In the genomic region with DNA sequence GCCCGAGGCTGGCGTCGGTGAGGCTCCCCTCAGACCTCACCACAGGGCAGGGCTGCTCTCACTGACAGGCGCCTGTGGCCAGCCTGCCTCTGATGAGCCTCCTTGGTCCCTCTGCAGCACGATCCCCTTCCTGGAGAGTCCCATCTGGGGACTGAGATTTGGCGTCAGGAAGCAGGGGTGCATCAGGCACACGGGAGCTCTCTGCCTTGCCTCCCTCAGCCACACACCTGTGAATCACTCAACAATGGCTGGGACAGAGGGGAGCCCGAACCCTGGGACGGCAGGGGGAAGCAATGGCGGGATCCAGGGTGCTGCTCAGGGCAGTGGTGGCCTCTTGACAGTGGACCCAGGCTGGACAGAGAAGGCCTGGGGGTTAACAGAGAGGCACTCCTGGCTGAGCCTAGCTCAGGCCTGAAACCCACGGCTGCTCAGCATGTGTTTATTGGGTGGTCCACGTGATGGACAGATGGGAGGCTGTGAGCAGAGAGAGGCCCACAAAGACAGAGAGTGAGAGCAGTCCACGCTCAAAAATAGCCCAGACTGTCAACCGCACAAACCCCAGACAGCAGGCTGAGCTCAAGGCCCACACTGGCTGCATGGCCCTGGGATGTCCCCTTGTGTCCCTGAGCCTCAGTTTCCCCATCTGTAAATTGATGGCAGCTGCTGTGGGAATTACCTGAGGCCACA, we compare ENCODE assay signal across 33 cellular contexts. TPM values are rescaled to one million over a fixed set of nuclear protein-coding genes. Genes with fewer than 3 reads are reported as not detected.
"Had no signal": no experiment of that assay in that cellular context is flagged by ENCODE, and none has a peak within 500 bp of the region (broad histone marks: within the 10 kb centered on the region; RNA-seq: fewer than 3 reads in every experiment).

No MANE protein-coding gene starts in this region.

- H3K9me3 Mint-ChIP-seq: activated CD4-positive, alpha-beta memory T cell treated with anti-CD3 and anti-CD28 coated beads, Interleukin-2, amount 10 ng/mL, durations not matched to agents 7 days and 5 days; activated CD4-positive, alpha-beta T cell treated with anti-CD3 and anti-CD28 coated beads, Interleukin-2, amount 10 ng/mL, durations not matched to agents 7 days and 5 days; effector memory CD8-positive, alpha-beta T cell; memory B cell; stimulated activated naive B cell treated with anti-CD40 and anti-IgM and Interleukin-4, amounts not matched to agents 10 μg/mL and 1 μg/mL and 100 μg/mL, for 72 hours; T-helper 1 cell treated with Interleukin-12 subunit alpha and Interleukin-12 subunit beta and Interleukin-4 antibody, amounts not matched to agents 30 μg/mL and 1 μg/mL, for 36 hours had no signal

- H3K9me3 ChIP-seq: gastrocnemius medialis, psoas muscle, right atrium auricular region, thyroid gland had no signal

- H3K36me3 Mint-ChIP-seq: activated naive CD8-positive, alpha-beta T cell; memory B cell; stimulated activated naive B cell treated with anti-CD40 and anti-IgM and Interleukin-4, amounts not matched to agents 10 μg/mL and 1 μg/mL and 100 μg/mL, for 72 hours; WTC11 had no signal

- H3K4me1 Mint-ChIP-seq: activated CD4-positive, alpha-beta memory T cell treated with anti-CD3 and anti-CD28 coated beads, Interleukin-2, amount 10 ng/mL, durations not matched to agents 7 days and 5 days; activated CD4-positive, alpha-beta T cell treated with anti-CD3 and anti-CD28 coated beads, Interleukin-2, amount 10 ng/mL, durations not matched to agents 7 days and 5 days; brain; memory B cell; stimulated activated naive B cell treated with anti-CD40 and anti-IgM and Interleukin-4, amounts not matched to agents 10 μg/mL and 1 μg/mL and 100 μg/mL, for 72 hours had no signal

- H3K36me3 ChIP-seq: ascending aorta, cardiac muscle cell, gastrocnemius medialis, right atrium auricular region, stomach, thyroid gland had no signal

- ATAC-seq: activated T-cell treated with anti-CD3 and anti-CD28 coated beads, Interleukin-2, amount 50 U/mL, for 72 hours; effector memory CD8-positive, alpha-beta T cell; gastrocnemius medialis; left colon; psoas muscle; stimulated activated naive B cell treated with anti-CD40 and anti-IgM and Interleukin-4, amounts not matched to agents 10 μg/mL and 1 μg/mL and 100 μg/mL, for 72 hours; WTC11 had no signal

- DNase-seq: activated CD4-positive, alpha-beta memory T cell treated with anti-CD3 and anti-CD28 coated beads, Interleukin-2, amount 10 ng/mL, durations not matched to agents 7 days and 5 days; activated CD4-positive, alpha-beta T cell treated with anti-CD3 and anti-CD28 coated beads for 1 hour; activated CD4-positive, alpha-beta T cell treated with anti-CD3 and anti-CD28 coated beads, Interleukin-2, amount 10 ng/mL, durations not matched to agents 7 days and 5 days; activated naive CD4-positive, alpha-beta T cell; activated T-cell treated with anti-CD3 and anti-CD28 coated beads, Interleukin-2, amount 50 U/mL, for 72 hours; cortex of kidney; effector memory CD8-positive, alpha-beta T cell; erythroblast; gastrocnemius medialis; left colon; nephron progenitor cell; psoas muscle; stimulated activated CD4-positive, alpha-beta T cell treated with anti-CD3 and anti-CD28 coated beads, Interleukin-15, amount 100 ng/mL, for 24 hours; stimulated activated CD4-positive, alpha-beta T cell treated with anti-CD3 and anti-CD28 coated beads, Interleukin-2, amount 100 ng/mL, for 24 hours; stimulated activated naive B cell treated with anti-CD40 and anti-IgM and Interleukin-4, amounts not matched to agents 10 μg/mL and 1 μg/mL and 100 μg/mL, for 72 hours; stomach; T-helper 9 cell; thyroid gland had no signal

- H3K27ac Mint-ChIP-seq: activated CD4-positive, alpha-beta memory T cell treated with anti-CD3 and anti-CD28 coated beads, Interleukin-2, amount 10 ng/mL, durations not matched to agents 7 days and 5 days; activated CD4-positive, alpha-beta T cell treated with anti-CD3 and anti-CD28 coated beads, Interleukin-2, amount 10 ng/mL, durations not matched to agents 7 days and 5 days; activated naive CD8-positive, alpha-beta T cell; activated T-cell treated with anti-CD3 and anti-CD28 coated beads, Interleukin-2, amount 50 U/mL, for 72 hours; effector memory CD8-positive, alpha-beta T cell; memory B cell; nephron progenitor cell; T-helper 1 cell treated with Interleukin-12 subunit alpha and Interleukin-12 subunit beta and Interleukin-4 antibody, amounts not matched to agents 30 μg/mL and 1 μg/mL, for 36 hours; WTC11 had no signal

- H3K4me3 ChIP-seq: ascending aorta, cardiac muscle cell, gastrocnemius medialis, hepatocyte, psoas muscle, right atrium auricular region, smooth muscle cell, stomach, thyroid gland had no signal

- H3K27ac ChIP-seq: ascending aorta, cardiac muscle cell, gastrocnemius medialis, hepatocyte, parathyroid adenoma, psoas muscle, right atrium auricular region, stomach, thyroid gland had no signal

- H3K4me3 Mint-ChIP-seq: activated CD4-positive, alpha-beta memory T cell treated with anti-CD3 and anti-CD28 coated beads, Interleukin-2, amount 10 ng/mL, durations not matched to agents 7 days and 5 days; activated CD4-positive, alpha-beta T cell treated with anti-CD3 and anti-CD28 coated beads, Interleukin-2, amount 10 ng/mL, durations not matched to agents 7 days and 5 days; activated naive CD8-positive, alpha-beta T cell; activated T-cell treated with anti-CD3 and anti-CD28 coated beads, Interleukin-2, amount 50 U/mL, for 72 hours; brain; effector memory CD8-positive, alpha-beta T cell; memory B cell; nephron progenitor cell; stimulated activated naive B cell treated with anti-CD40 and anti-IgM and Interleukin-4, amounts not matched to agents 10 μg/mL and 1 μg/mL and 100 μg/mL, for 72 hours; T-helper 1 cell treated with Interleukin-12 subunit alpha and Interleukin-12 subunit beta and Interleukin-4 antibody, amounts not matched to agents 30 μg/mL and 1 μg/mL, for 36 hours; WTC11 had no signal

- H3K27me3 ChIP-seq: ascending aorta, cardiac muscle cell, gastrocnemius medialis, hepatocyte, right atrium auricular region, thyroid gland had no signal

- H3K27me3 Mint-ChIP-seq: activated CD4-positive, alpha-beta memory T cell treated with anti-CD3 and anti-CD28 coated beads, Interleukin-2, amount 10 ng/mL, durations not matched to agents 7 days and 5 days; activated CD4-positive, alpha-beta T cell treated with anti-CD3 and anti-CD28 coated beads, Interleukin-2, amount 10 ng/mL, durations not matched to agents 7 days and 5 days; brain had no signal

- H3K4me1 ChIP-seq: ascending aorta, gastrocnemius medialis, parathyroid adenoma, psoas muscle, right atrium auricular region, stomach, thyroid gland had no signal

RNA-seq across cellular contexts. Expression of gene RASGEF1C, which starts 11.9 kb away (rescaled TPM):
- total RNA-seq: activated CD4-positive, alpha-beta memory T cell treated with anti-CD3 and anti-CD28 coated beads, Interleukin-2, amount 10 ng/mL, durations not matched to agents 7 days and 5 days; activated CD4-positive, alpha-beta T cell treated with anti-CD3 and anti-CD28 coated beads, Interleukin-2, amount 10 ng/mL, durations not matched to agents 7 days and 5 days; activated T-cell treated with anti-CD3 and anti-CD28 coated beads, Interleukin-2, amount 50 U/mL, for 72 hours; ascending aorta; chondrocyte; gastrocnemius medialis; hepatocyte; mononuclear cell; psoas muscle; smooth muscle cell; ureter had no signal
- polyA plus RNA-seq: hepatocyte, keratinocyte had no signal
